ENCODE assay signal across 17 cellular contexts in genomic region chr12:49348781-49349180, GRCh38. TPM values are rescaled to one million over a fixed set of nuclear protein-coding genes. Genes with fewer than 3 reads are reported as not detected.
DNase-seq lines count a peak whose midpoint lies in the region; ATAC-seq and TF ChIP-seq lines count a peak whose summit lies in the region.
"Had no signal": no experiment of that assay in that cellular context is flagged by ENCODE, and none has a peak within 500 bp of the region (broad histone marks: within the 10 kb centered on the region; RNA-seq: fewer than 3 reads in every experiment).

No MANE protein-coding gene starts in this region.

- peaks cover 58% of the 10 kb centered on the region for H3K27me3 Mint-ChIP-seq in type B pancreatic cell

- no peaks in the 10 kb centered on the region for H3K36me3 Mint-ChIP-seq in type B pancreatic cell
- H3K36me3 Mint-ChIP-seq: memory B cell had no signal

- H3K4me3 Mint-ChIP-seq in type B pancreatic cell: peak overlapping the region; percentile 65
- H3K4me3 Mint-ChIP-seq: activated CD4-positive, alpha-beta T cell treated with anti-CD3 and anti-CD28 coated beads for 36 hours; activated naive CD4-positive, alpha-beta T cell treated with anti-CD3 and anti-CD28 coated beads for 36 hours; dendritic cell treated with granulocyte-macrophage colony-stimulating factor and Interleukin-4, amounts not matched to agents 40 ng/mL and 50 ng/mL, for 4 days; memory B cell; stimulated activated effector memory CD8-positive, alpha-beta T cell treated with anti-CD3 and anti-CD28 coated beads, Interleukin-12 subunit alpha, Interleukin-12 subunit beta, amount 100 ng/mL, for 72 hours had no signal

- DNase-seq in activated CD8-positive, alpha-beta memory T cell treated with anti-CD3 and anti-CD28 coated beads for 24 hours: peak; percentile 51
- no peak for DNase-seq in activated CD8-positive, alpha-beta memory T cell treated with anti-CD3 and anti-CD28 coated beads, Interleukin-2, amount 50 U/mL, for 4 hours
- peak; percentile 68 for DNase-seq in mesenteric fat pad (ENCODE audit: low spot score)
- DNase-seq in type B pancreatic cell (ENCODE audit: extremely low spot score, unreplicated experiment): peak; percentile 47
- DNase-seq in NCI-H526 treated with DMSO at 0.1 percent for 48 hours (lab: John Stamatoyannopoulos, UW): no peak
- DNase-seq: activated CD4-positive, alpha-beta T cell treated with anti-CD3 and anti-CD28 coated beads for 36 hours; activated naive CD4-positive, alpha-beta T cell treated with anti-CD3 and anti-CD28 coated beads for 36 hours; activated T-cell treated with anti-CD3 and anti-CD28 coated beads for 4 hours; esophagus squamous epithelium; NCI-H1436 treated with DMSO at 0.1 percent for 48 hours; nucleus accumbens; transverse colon had no signal

- TF ChIP-seq CTCF in type B pancreatic cell (conservative IDR thresholded peaks at IDR 0.05): no peak

- H3K27ac Mint-ChIP-seq in type B pancreatic cell: no peak overlapping the region
- H3K27ac Mint-ChIP-seq: activated CD4-positive, alpha-beta T cell treated with anti-CD3 and anti-CD28 coated beads for 36 hours; activated naive CD4-positive, alpha-beta T cell treated with anti-CD3 and anti-CD28 coated beads for 36 hours; dendritic cell treated with granulocyte-macrophage colony-stimulating factor and Interleukin-4, amounts not matched to agents 40 ng/mL and 50 ng/mL, for 4 days; memory B cell; stimulated activated effector memory CD8-positive, alpha-beta T cell treated with anti-CD3 and anti-CD28 coated beads, Interleukin-12 subunit alpha, Interleukin-12 subunit beta, amount 100 ng/mL, for 72 hours had no signal

- H3K9me3 Mint-ChIP-seq in type B pancreatic cell: no peaks in the 10 kb centered on the region
- H3K9me3 Mint-ChIP-seq: activated naive CD4-positive, alpha-beta T cell treated with anti-CD3 and anti-CD28 coated beads for 36 hours; dendritic cell treated with granulocyte-macrophage colony-stimulating factor and Interleukin-4, amounts not matched to agents 40 ng/mL and 50 ng/mL, for 4 days; memory B cell; stimulated activated effector memory CD8-positive, alpha-beta T cell treated with anti-CD3 and anti-CD28 coated beads, Interleukin-12 subunit alpha, Interleukin-12 subunit beta, amount 100 ng/mL, for 72 hours had no signal

- peaks cover 4% of the 10 kb centered on the region for H3K4me1 Mint-ChIP-seq in type B pancreatic cell (ENCODE audit: unreplicated experiment)

- ATAC-seq in HG03460 (IDR thresholded peaks at IDR 0.05; ENCODE audit: unreplicated experiment): no peak
- ATAC-seq: activated CD4-positive, alpha-beta T cell treated with anti-CD3 and anti-CD28 coated beads for 36 hours; stimulated activated effector memory CD8-positive, alpha-beta T cell treated with anti-CD3 and anti-CD28 coated beads, Interleukin-12 subunit alpha, Interleukin-12 subunit beta, amount 100 ng/mL, for 72 hours had no signal

RNA-seq across cellular contexts. Expression of gene DNAJC22, which starts 2.1 kb away (rescaled TPM):
- total RNA-seq in mesenteric fat pad (not detected), type B pancreatic cell (ENCODE audit: low replicate concordance) (3.6 and 5.0 TPM in 2 replicates)
- total RNA-seq: activated naive CD4-positive, alpha-beta T cell treated with anti-CD3 and anti-CD28 coated beads for 36 hours had no signal

RNA-seq across cellular contexts. Expression of gene C1QL4, which starts 11.8 kb away (rescaled TPM):
- total RNA-seq in mesenteric fat pad: not detected
- total RNA-seq in type B pancreatic cell (ENCODE audit: low replicate concordance): 0.17 and 1.2 TPM in 2 replicates
- total RNA-seq: activated CD4-positive, alpha-beta T cell treated with anti-CD3 and anti-CD28 coated beads for 36 hours; activated naive CD4-positive, alpha-beta T cell treated with anti-CD3 and anti-CD28 coated beads for 36 hours; esophagus squamous epithelium; T-helper 2 cell treated with Interferon-gamma antibody and Interleukin-4, amounts not matched to agents 100 ng/mL and 5 ng/mL, for 36 hours; transverse colon had no signal

RNA-seq across cellular contexts. Expression of gene SPATS2, which starts 18.5 kb away (rescaled TPM):
- total RNA-seq in mesenteric fat pad (9.9 TPM), type B pancreatic cell (ENCODE audit: low replicate concordance) (32.0 and 40.3 TPM in 2 replicates)

RNA-seq across cellular contexts. Expression of gene TROAP, which starts 25.7 kb away (rescaled TPM):
- not detected for total RNA-seq in mesenteric fat pad
- total RNA-seq in type B pancreatic cell (ENCODE audit: low replicate concordance): 21.7 and 66.3 TPM in 2 replicates

RNA-seq across cellular contexts. Expression of gene PRPH, which starts 53.8 kb away (rescaled TPM):
- 0.55 TPM for total RNA-seq in mesenteric fat pad
- total RNA-seq in type B pancreatic cell (ENCODE audit: low replicate concordance): 1.8 and 7.3 TPM in 2 replicates
- total RNA-seq: activated CD4-positive, alpha-beta T cell treated with anti-CD3 and anti-CD28 coated beads for 36 hours; activated naive CD4-positive, alpha-beta T cell treated with anti-CD3 and anti-CD28 coated beads for 36 hours; T-helper 2 cell treated with Interferon-gamma antibody and Interleukin-4, amounts not matched to agents 100 ng/mL and 5 ng/mL, for 36 hours had no signal

Comparison
In these comparisons a context has a peak if more than half of its experiments do, and no peak if none do; other contexts are left out.
1. DNase-seq: peak in activated CD8-positive, alpha-beta memory T cell treated with anti-CD3 and anti-CD28 coated beads for 24 hours (single experiment), mesenteric fat pad (single experiment) and type B pancreatic cell (single experiment); none in activated CD8-positive, alpha-beta memory T cell treated with anti-CD3 and anti-CD28 coated beads, Interleukin-2, amount 50 U/mL, for 4 hours (single experiment) and NCI-H526 treated with DMSO at 0.1 percent for 48 hours (single experiment).